ENCODE assay signal across 25 cellular contexts in the genomic region with DNA sequence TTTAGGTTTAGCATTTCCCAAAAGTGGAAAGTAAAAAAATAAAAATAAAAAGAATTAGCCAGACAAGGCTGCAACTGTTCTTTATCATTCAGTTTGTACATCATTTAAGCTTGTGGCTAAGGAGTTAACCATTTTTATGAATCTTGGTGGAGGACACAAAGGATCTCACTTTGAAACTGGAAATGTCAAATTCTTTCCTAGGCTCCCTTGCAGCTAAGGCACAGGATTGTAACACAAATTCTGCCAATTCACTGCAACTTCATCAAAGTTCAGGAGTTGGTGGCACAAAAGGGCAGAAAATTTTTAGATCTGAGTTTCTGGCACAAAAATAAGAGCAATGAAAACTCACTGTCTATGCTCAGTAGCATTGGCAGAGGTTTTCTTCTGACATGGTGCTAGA.
"Had no signal": no experiment of that assay in that cellular context is flagged by ENCODE, and none has a peak within 500 bp of the region (broad histone marks: within the 10 kb centered on the region; RNA-seq: fewer than 3 reads in every experiment).

No MANE protein-coding gene starts in this region.

- FAIRE-seq: colon, endothelial cell of umbilical vein, frontal cortex, islet of Langerhans, keratinocyte had no signal

- DNase-seq: dermis blood vessel endothelial cell; dorsolateral prefrontal cortex; effector CD4-positive, alpha-beta T cell; effector memory CD4-positive, alpha-beta T cell; foreskin keratinocyte; glutamatergic neuron; head of caudate nucleus; heart right ventricle; hippocampal formation; left cardiac atrium; left lung; left ventricle myocardium superior; lower lobe of right lung; mesenchymal stem cell; mucosa of descending colon; naive B cell; naive thymus-derived CD8-positive, alpha-beta T cell had no signal

- H3K4me3 ChIP-seq: coronary artery, dorsolateral prefrontal cortex, esophagus muscularis mucosa, heart right ventricle, left lung, lower lobe of right lung, mucosa of descending colon had no signal

- H3K9me3 ChIP-seq: esophagus muscularis mucosa, lower lobe of right lung, mucosa of descending colon had no signal

- H3K4me3 Mint-ChIP-seq: mesothelial cell of epicardium; naive B cell; naive thymus-derived CD8-positive, alpha-beta T cell had no signal

- H3K27ac Mint-ChIP-seq: mesothelial cell of epicardium; naive B cell; naive thymus-derived CD8-positive, alpha-beta T cell had no signal

- H3K4me1 ChIP-seq: esophagus muscularis mucosa, foreskin keratinocyte, heart right ventricle, left lung, lower lobe of right lung had no signal

- ATAC-seq: foreskin keratinocyte; heart right ventricle; left cardiac atrium; left lung; left ventricle myocardium superior; lower lobe of right lung; mucosa of descending colon; naive thymus-derived CD8-positive, alpha-beta T cell had no signal

- H3K36me3 Mint-ChIP-seq: naive B cell; naive thymus-derived CD8-positive, alpha-beta T cell had no signal

- H3K4me1 Mint-ChIP-seq: mesothelial cell of epicardium; naive B cell; naive thymus-derived CD8-positive, alpha-beta T cell had no signal

- H3K36me3 ChIP-seq: esophagus muscularis mucosa, heart right ventricle, left lung, lower lobe of right lung had no signal

- H3K27me3 Mint-ChIP-seq: naive B cell; naive thymus-derived CD8-positive, alpha-beta T cell had no signal

- H3K27ac ChIP-seq: coronary artery, dorsolateral prefrontal cortex, esophagus muscularis mucosa, foreskin keratinocyte, heart right ventricle, left lung, lower lobe of right lung had no signal

- H3K27me3 ChIP-seq: dorsolateral prefrontal cortex, esophagus muscularis mucosa, foreskin keratinocyte, heart right ventricle, left lung had no signal
